1 cellular context compared by ENCODE assay signal in the genomic region with DNA sequence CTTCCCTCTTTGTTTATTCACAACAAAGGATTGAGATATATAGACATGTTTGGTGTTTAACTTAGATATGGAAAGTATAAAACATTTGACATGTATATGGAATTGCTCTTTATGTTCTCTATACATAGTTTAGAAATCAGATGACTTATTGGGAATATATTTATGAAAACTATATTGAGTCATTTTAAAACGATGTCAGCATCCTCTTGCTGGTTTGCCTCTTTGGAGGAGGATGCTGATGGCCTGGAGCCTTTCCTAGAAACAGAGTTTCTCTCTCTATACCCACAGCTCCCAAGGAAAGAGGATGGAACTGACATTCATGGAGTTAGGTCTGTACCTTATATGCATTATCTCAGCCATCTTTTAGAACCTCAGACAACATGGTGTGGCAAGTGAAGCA.
TF ChIP-seq lines count a peak whose summit lies in the region.

No MANE protein-coding gene starts in this region.

TF ChIP-seq in HepG2, 621 proteins besides CTCF, POLR2A, EP300 and RAD21:
- TF ChIP-seq HMGA1 (CRISPR knock-in tag; conservative IDR thresholded peaks at IDR 0.05) (no peak), ZNF225 (CRISPR knock-in tag; IDR thresholded peaks at IDR 0.05) (no peak), ZNF451 (CRISPR knock-in tag; IDR thresholded peaks at IDR 0.05) (no peak), ARID2 (CRISPR knock-in tag; IDR thresholded peaks at IDR 0.05; ENCODE audit: borderline replicate concordance) (no peak), HNRNPH1 (optimal IDR thresholded peaks at IDR 0.05; ENCODE audit: low read depth, low read length) (no peak), FOSL2 (CRISPR knock-in tag; IDR thresholded peaks at IDR 0.05) (no peak), ETV5 (CRISPR knock-in tag; IDR thresholded peaks at IDR 0.05; ENCODE audit: borderline replicate concordance) (no peak), RFX1 (IDR thresholded peaks at IDR 0.05) (no peak)
- TF ChIP-seq, protein P1, sequence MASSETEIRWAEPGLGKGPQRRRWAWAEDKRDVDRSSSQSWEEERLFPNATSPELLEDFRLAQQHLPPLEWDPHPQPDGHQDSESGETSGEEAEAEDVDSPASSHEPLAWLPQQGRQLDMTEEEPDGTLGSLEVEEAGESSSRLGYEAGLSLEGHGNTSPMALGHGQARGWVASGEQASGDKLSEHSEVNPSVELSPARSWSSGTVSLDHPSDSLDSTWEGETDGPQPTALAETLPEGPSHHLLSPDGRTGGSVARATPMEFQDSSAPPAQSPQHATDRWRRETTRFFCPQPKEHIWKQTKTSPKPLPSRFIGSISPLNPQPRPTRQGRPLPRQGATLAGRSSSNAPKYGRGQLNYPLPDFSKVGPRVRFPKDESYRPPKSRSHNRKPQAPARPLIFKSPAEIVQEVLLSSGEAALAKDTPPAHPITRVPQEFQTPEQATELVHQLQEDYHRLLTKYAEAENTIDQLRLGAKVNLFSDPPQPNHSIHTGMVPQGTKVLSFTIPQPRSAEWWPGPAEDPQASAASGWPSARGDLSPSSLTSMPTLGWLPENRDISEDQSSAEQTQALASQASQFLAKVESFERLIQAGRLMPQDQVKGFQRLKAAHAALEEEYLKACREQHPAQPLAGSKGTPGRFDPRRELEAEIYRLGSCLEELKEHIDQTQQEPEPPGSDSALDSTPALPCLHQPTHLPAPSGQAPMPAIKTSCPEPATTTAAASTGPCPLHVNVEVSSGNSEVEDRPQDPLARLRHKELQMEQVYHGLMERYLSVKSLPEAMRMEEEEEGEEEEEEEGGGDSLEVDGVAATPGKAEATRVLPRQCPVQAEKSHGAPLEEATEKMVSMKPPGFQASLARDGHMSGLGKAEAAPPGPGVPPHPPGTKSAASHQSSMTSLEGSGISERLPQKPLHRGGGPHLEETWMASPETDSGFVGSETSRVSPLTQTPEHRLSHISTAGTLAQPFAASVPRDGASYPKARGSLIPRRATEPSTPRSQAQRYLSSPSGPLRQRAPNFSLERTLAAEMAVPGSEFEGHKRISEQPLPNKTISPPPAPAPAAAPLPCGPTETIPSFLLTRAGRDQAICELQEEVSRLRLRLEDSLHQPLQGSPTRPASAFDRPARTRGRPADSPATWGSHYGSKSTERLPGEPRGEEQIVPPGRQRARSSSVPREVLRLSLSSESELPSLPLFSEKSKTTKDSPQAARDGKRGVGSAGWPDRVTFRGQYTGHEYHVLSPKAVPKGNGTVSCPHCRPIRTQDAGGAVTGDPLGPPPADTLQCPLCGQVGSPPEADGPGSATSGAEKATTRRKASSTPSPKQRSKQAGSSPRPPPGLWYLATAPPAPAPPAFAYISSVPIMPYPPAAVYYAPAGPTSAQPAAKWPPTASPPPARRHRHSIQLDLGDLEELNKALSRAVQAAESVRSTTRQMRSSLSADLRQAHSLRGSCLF (CRISPR knock-in tag; IDR thresholded peaks at IDR 0.05; ENCODE audit: borderline replicate concordance) = no peak
- TF ChIP-seq, protein P2, sequence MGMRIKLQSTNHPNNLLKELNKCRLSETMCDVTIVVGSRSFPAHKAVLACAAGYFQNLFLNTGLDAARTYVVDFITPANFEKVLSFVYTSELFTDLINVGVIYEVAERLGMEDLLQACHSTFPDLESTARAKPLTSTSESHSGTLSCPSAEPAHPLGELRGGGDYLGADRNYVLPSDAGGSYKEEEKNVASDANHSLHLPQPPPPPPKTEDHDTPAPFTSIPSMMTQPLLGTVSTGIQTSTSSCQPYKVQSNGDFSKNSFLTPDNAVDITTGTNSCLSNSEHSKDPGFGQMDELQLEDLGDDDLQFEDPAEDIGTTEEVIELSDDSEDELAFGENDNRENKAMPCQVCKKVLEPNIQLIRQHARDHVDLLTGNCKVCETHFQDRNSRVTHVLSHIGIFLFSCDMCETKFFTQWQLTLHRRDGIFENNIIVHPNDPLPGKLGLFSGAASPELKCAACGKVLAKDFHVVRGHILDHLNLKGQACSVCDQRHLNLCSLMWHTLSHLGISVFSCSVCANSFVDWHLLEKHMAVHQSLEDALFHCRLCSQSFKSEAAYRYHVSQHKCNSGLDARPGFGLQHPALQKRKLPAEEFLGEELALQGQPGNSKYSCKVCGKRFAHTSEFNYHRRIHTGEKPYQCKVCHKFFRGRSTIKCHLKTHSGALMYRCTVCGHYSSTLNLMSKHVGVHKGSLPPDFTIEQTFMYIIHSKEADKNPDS (CRISPR knock-in tag; IDR thresholded peaks at IDR 0.05) = no peak
- TF ChIP-seq, protein P3, sequence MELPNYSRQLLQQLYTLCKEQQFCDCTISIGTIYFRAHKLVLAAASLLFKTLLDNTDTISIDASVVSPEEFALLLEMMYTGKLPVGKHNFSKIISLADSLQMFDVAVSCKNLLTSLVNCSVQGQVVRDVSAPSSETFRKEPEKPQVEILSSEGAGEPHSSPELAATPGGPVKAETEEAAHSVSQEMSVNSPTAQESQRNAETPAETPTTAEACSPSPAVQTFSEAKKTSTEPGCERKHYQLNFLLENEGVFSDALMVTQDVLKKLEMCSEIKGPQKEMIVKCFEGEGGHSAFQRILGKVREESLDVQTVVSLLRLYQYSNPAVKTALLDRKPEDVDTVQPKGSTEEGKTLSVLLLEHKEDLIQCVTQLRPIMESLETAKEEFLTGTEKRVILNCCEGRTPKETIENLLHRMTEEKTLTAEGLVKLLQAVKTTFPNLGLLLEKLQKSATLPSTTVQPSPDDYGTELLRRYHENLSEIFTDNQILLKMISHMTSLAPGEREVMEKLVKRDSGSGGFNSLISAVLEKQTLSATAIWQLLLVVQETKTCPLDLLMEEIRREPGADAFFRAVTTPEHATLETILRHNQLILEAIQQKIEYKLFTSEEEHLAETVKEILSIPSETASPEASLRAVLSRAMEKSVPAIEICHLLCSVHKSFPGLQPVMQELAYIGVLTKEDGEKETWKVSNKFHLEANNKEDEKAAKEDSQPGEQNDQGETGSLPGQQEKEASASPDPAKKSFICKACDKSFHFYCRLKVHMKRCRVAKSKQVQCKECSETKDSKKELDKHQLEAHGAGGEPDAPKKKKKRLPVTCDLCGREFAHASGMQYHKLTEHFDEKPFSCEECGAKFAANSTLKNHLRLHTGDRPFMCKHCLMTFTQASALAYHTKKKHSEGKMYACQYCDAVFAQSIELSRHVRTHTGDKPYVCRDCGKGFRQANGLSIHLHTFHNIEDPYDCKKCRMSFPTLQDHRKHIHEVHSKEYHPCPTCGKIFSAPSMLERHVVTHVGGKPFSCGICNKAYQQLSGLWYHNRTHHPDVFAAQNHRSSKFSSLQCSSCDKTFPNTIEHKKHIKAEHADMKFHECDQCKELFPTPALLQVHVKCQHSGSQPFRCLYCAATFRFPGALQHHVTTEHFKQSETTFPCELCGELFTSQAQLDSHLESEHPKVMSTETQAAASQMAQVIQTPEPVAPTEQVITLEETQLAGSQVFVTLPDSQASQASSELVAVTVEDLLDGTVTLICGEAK (IDR thresholded peaks at IDR 0.05) = no peak
- TF ChIP-seq, protein P3 (CRISPR knock-in tag; IDR thresholded peaks at IDR 0.05) = no peak
